ENCODE assay signal across 17 cellular contexts in genomic region chr6:43088654-43089056, GRCh38. TPM values are rescaled to one million over a fixed set of nuclear protein-coding genes. Genes with fewer than 3 reads are reported as not detected.
DNase-seq lines count a peak whose midpoint lies in the region; ATAC-seq, FAIRE-seq and TF ChIP-seq lines count a peak whose summit lies in the region.
"Had no signal": no experiment of that assay in that cellular context is flagged by ENCODE, and none has a peak within 500 bp of the region (broad histone marks: within the 10 kb centered on the region; RNA-seq: fewer than 3 reads in every experiment).

No MANE protein-coding gene starts in this region.

- H3K36me3 ChIP-seq in HEK293 (ENCODE audit: control insufficient read depth in 2 of 2, insufficient read depth in 1 of 2, low read length in 2 of 2) (no peaks in the 10 kb centered on the region), astrocyte (ENCODE audit: insufficient read depth, low read length) (no peaks in the 10 kb centered on the region), iPS-18a (ENCODE audit: control insufficient read depth, low read depth, low read length) (no peaks in the 10 kb centered on the region)
- H3K36me3 ChIP-seq: ovary had no signal

- H3K27me3 Mint-ChIP-seq in astrocyte (ENCODE audit: low read depth, unreplicated experiment): no peaks in the 10 kb centered on the region
- peaks cover 0 to 2% (median 0%) of the 10 kb centered on the region in 3 donors for H3K27me3 Mint-ChIP-seq in CD14-positive monocyte (ENCODE audit: low read depth in 3 of 3)

- CTCF ChIA-PET in HEK293 (lab: Yijun Ruan, JAX): interaction anchor here (0.8 kb wide), 1 partner anchor 35 kb away, joined by 3 read pairs; the partner anchor contains the start of gene CUL7

- H3K27ac ChIP-seq in HEK293 (ENCODE audit: extremely low read depth, low read depth, low read length) (no peak overlapping the region), astrocyte (ENCODE audit: low read depth, low read length) (peak overlapping the region; percentile 4), iPS-18a (ENCODE audit: low read length) (no peak overlapping the region)

- H3K27ac Mint-ChIP-seq in astrocyte (ENCODE audit: unreplicated experiment) (peak overlapping the region; percentile 92), CD14-positive monocyte (no peak overlapping the region)
- H3K27ac Mint-ChIP-seq in stimulated activated effector memory CD8-positive, alpha-beta T cell treated with anti-CD3 and anti-CD28 coated beads, Interleukin-12 subunit alpha, Interleukin-12 subunit beta, amount 100 ng/mL, for 72 hours: no peak overlapping the region
- H3K27ac Mint-ChIP-seq: activated B cell treated with CpG ODN at 0.5 μM for 24 hours had no signal

- H3K27me3 ChIP-seq in astrocyte (ENCODE audit: insufficient read depth, low read length): no peaks in the 10 kb centered on the region
- no peaks in the 10 kb centered on the region for H3K27me3 ChIP-seq in iPS-18a (ENCODE audit: control insufficient read depth, insufficient read depth, low read length)
- H3K27me3 ChIP-seq: ovary had no signal

- POLR2A ChIA-PET in HEK293 (lab: Yijun Ruan, JAX): interaction anchor here (1.9 kb wide), 1 partner anchor 13 kb away, joined by 7 read pairs; the partner anchor contains the start of gene PTK7

- FAIRE-seq in astrocyte (lab: Jason Lieb, UNC): no peak

- H3K9me3 ChIP-seq in HEK293 (ENCODE audit: control insufficient read depth, insufficient read depth, low read depth, low read length) (no peaks in the 10 kb centered on the region), astrocyte (ENCODE audit: insufficient read depth, low read depth, low read length) (no peaks in the 10 kb centered on the region), iPS-18a (ENCODE audit: control insufficient read depth, low read depth, low read length) (no peaks in the 10 kb centered on the region)
- H3K9me3 ChIP-seq: ovary had no signal

- peaks cover 9% of the 10 kb centered on the region for H3K36me3 Mint-ChIP-seq in astrocyte (ENCODE audit: low read depth, unreplicated experiment)
- no peaks in the 10 kb centered on the region for H3K36me3 Mint-ChIP-seq in stimulated activated effector memory CD8-positive, alpha-beta T cell treated with anti-CD3 and anti-CD28 coated beads, Interleukin-12 subunit alpha, Interleukin-12 subunit beta, amount 100 ng/mL, for 72 hours
- H3K36me3 Mint-ChIP-seq in CD14-positive monocyte: no peaks in the 10 kb centered on the region

- H3K9me3 Mint-ChIP-seq in astrocyte (ENCODE audit: unreplicated experiment): no peaks in the 10 kb centered on the region
- H3K9me3 Mint-ChIP-seq in stimulated activated effector memory CD8-positive, alpha-beta T cell treated with anti-CD3 and anti-CD28 coated beads, Interleukin-12 subunit alpha, Interleukin-12 subunit beta, amount 100 ng/mL, for 72 hours: no peaks in the 10 kb centered on the region
- H3K9me3 Mint-ChIP-seq in CD14-positive monocyte: no peaks in the 10 kb centered on the region
- H3K9me3 Mint-ChIP-seq: activated B cell treated with CpG ODN at 0.5 μM for 24 hours had no signal

- peak overlapping the region; percentile 39 for H3K4me2 ChIP-seq in astrocyte (ENCODE audit: low read length)

- peak; percentile 82 for ATAC-seq in stimulated activated effector memory CD8-positive, alpha-beta T cell treated with anti-CD3 and anti-CD28 coated beads, Interleukin-12 subunit alpha, Interleukin-12 subunit beta, amount 100 ng/mL, for 72 hours
- ATAC-seq in HG03521 (IDR thresholded peaks at IDR 0.05; ENCODE audit: unreplicated experiment) (no peak), GM21619 (IDR thresholded peaks at IDR 0.05; ENCODE audit: unreplicated experiment) (no peak)
- ATAC-seq: SK-N-SH treated with all-trans-retinoic acid at 6 μM for 48 hours had no signal

- H2AFZ ChIP-seq in astrocyte (ENCODE audit: low read depth, low read length): no peak overlapping the region

- TF ChIP-seq CTCF in HEK293 (tag by site-specific recombination; IDR thresholded peaks at IDR 0.05) (no peak), astrocyte (IDR thresholded peaks at IDR 0.05; ENCODE audit: insufficient read depth, low read depth, low read length) (no peak), CD14-positive monocyte (IDR thresholded peaks at IDR 0.05) (no peak)

- DNase-seq in astrocyte (ENCODE audit: low read depth) (peak; percentile 48), CD14-positive monocyte (ENCODE audit: low spot score) (no peak), 8988T (no peak)
- no peak for DNase-seq in stimulated activated effector memory CD8-positive, alpha-beta T cell treated with anti-CD3 and anti-CD28 coated beads, Interleukin-12 subunit alpha, Interleukin-12 subunit beta, amount 100 ng/mL, for 72 hours (ENCODE audit: low spot score in 2 of 2)
- DNase-seq: activated B cell treated with CpG ODN at 0.5 μM for 24 hours; activated CD8-positive, alpha-beta memory T cell treated with anti-CD3 and anti-CD28 coated beads, Interleukin-2, amount 50 U/mL, for 4 hours; effector CD8-positive, alpha-beta T cell; glutamatergic neuron; ovary; stimulated activated CD4-positive, alpha-beta T cell treated with anti-CD3 and anti-CD28 coated beads, Interleukin-2, amount 100 ng/mL, for 48 hours; stimulated activated naive CD4-positive, alpha-beta T cell treated with Interleukin-2 at 50 U/mL for 16 hours had no signal

- intact Hi-C loops in CD14-positive monocyte (cut with micrococcal nuclease): no loop called here

- peaks cover 90% of the 10 kb centered on the region for H4K20me1 ChIP-seq in astrocyte (ENCODE audit: insufficient read depth, low read length)

- H3K9ac ChIP-seq in astrocyte (ENCODE audit: low read length) (peak overlapping the region; percentile 42), iPS-18a (ENCODE audit: low read length) (no peak overlapping the region)

- peaks cover 41% of the 10 kb centered on the region for H3K4me1 ChIP-seq in HEK293 (ENCODE audit: control insufficient read depth, insufficient read depth, low read length)
- H3K4me1 ChIP-seq in astrocyte (ENCODE audit: insufficient read depth, low read length): peaks cover 28% of the 10 kb centered on the region
- peaks cover 32% of the 10 kb centered on the region for H3K4me1 ChIP-seq in iPS-18a (ENCODE audit: control insufficient read depth, low read depth, low read length)

- H3K4me1 Mint-ChIP-seq in astrocyte (ENCODE audit: low read depth, unreplicated experiment) (peaks cover 67% of the 10 kb centered on the region), CD14-positive monocyte (peaks cover 5% of the 10 kb centered on the region)
- H3K4me1 Mint-ChIP-seq in stimulated activated effector memory CD8-positive, alpha-beta T cell treated with anti-CD3 and anti-CD28 coated beads, Interleukin-12 subunit alpha, Interleukin-12 subunit beta, amount 100 ng/mL, for 72 hours: peaks cover 18% of the 10 kb centered on the region

- H3K4me3 ChIP-seq in HEK293 (ENCODE audit: low read depth, low read length): no peak overlapping the region
- H3K4me3 ChIP-seq in astrocyte (ENCODE audit: insufficient read depth, low read depth, low read length): no peak overlapping the region
- peak overlapping the region; percentile 46 for H3K4me3 ChIP-seq in iPS-18a (ENCODE audit: low read length)
- H3K4me3 ChIP-seq: lung, ovary had no signal

- H3K4me3 Mint-ChIP-seq in astrocyte (ENCODE audit: unreplicated experiment) (peak overlapping the region; percentile 69), CD14-positive monocyte (no peak overlapping the region)
- H3K4me3 Mint-ChIP-seq in stimulated activated effector memory CD8-positive, alpha-beta T cell treated with anti-CD3 and anti-CD28 coated beads, Interleukin-12 subunit alpha, Interleukin-12 subunit beta, amount 100 ng/mL, for 72 hours: no peak overlapping the region
- H3K4me3 Mint-ChIP-seq: activated B cell treated with CpG ODN at 0.5 μM for 24 hours had no signal

- peaks cover 100% of the 10 kb centered on the region for H3K79me2 ChIP-seq in astrocyte (ENCODE audit: insufficient read depth, low read length)

TF ChIP-seq in HEK293, 187 proteins besides CTCF, POLR2A, EP300 and RAD21 (continues in another document):
- TF ChIP-seq ZNF19 (tag by site-specific recombination; IDR thresholded peaks at IDR 0.05; ENCODE audit: low read depth): peak; percentile 97
- TF ChIP-seq ZFHX2 (tag by site-specific recombination; conservative IDR thresholded peaks at IDR 0.05): peak; percentile 97
- TF ChIP-seq, protein P1, sequence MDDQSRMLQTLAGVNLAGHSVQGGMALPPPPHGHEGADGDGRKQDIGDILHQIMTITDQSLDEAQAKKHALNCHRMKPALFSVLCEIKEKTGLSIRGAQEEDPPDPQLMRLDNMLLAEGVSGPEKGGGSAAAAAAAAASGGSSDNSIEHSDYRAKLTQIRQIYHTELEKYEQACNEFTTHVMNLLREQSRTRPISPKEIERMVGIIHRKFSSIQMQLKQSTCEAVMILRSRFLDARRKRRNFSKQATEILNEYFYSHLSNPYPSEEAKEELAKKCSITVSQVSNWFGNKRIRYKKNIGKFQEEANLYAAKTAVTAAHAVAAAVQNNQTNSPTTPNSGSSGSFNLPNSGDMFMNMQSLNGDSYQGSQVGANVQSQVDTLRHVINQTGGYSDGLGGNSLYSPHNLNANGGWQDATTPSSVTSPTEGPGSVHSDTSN (CRISPR knock-in tag; IDR thresholded peaks at IDR 0.05): no peak
- peak; percentile 60 for TF ChIP-seq ZNF341 (tag by site-specific recombination; IDR thresholded peaks at IDR 0.05; ENCODE audit: low read depth)
- TF ChIP-seq KLF1 (tag by site-specific recombination; IDR thresholded peaks at IDR 0.05): peak; percentile 13; the same call in 1 of the 2 replicates

RNA-seq across cellular contexts. Expression of gene PTK7, which starts 12.5 kb away (rescaled TPM):
- total RNA-seq in astrocyte: 506 and 728 TPM in 2 replicates
- not detected for polyA plus RNA-seq in CD14-positive monocyte

RNA-seq across cellular contexts. Expression of gene KLC4, which starts 29.2 kb away (rescaled TPM):
- 34.1 and 35.4 TPM in 2 replicates for total RNA-seq in astrocyte
- polyA plus RNA-seq in CD14-positive monocyte: 1 to 10 TPM; 6.0 to 6.1 TPM

RNA-seq across cellular contexts. Expression of gene MRPL2, which starts 29.4 kb away (rescaled TPM):
- 47.4 and 59.7 TPM in 2 replicates for total RNA-seq in astrocyte
- polyA plus RNA-seq in CD14-positive monocyte: 10 to 100 TPM; 23.9 to 26.3 TPM

RNA-seq across cellular contexts. Expression of gene CUL7, which starts 35.0 kb away (rescaled TPM):
- total RNA-seq in astrocyte: 21.2 and 26.3 TPM in 2 replicates
- polyA plus RNA-seq in CD14-positive monocyte: 1 to 10 TPM; 1.2 to 2.4 TPM
